22 cellular contexts compared by ENCODE assay signal in the genomic region with DNA sequence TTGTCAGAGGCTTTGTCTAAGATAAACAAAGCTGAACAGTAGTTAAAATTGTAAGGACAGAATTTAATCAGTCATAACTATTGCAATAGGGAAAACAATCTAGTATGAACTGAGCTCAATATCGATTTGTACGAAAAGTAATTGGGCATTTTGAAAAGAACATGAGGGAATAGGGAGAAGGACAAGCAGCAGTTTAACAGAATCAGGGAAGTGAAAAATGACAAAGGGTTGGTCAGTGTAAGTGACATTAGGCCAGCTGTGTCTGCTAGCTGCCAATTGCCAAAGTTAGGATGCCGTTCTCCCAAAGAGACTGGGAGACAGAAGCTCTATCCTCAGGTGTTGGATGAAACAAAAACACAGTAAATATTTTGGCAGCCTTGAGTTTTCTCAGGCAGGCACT. TPM values are rescaled to one million over a fixed set of nuclear protein-coding genes. Genes with fewer than 3 reads are reported as not detected.
"Had no signal": no experiment of that assay in that cellular context is flagged by ENCODE, and none has a peak within 500 bp of the region (broad histone marks: within the 10 kb centered on the region; RNA-seq: fewer than 3 reads in every experiment).

No MANE protein-coding gene starts in this region.

- H3K27ac ChIP-seq: PC-9 had no signal

- H3K36me3 Mint-ChIP-seq: brain had no signal

- H3K9me3 Mint-ChIP-seq: activated CD4-positive, alpha-beta memory T cell treated with anti-CD3 and anti-CD28 coated beads, Interleukin-2, amount 10 ng/mL, durations not matched to agents 7 days and 5 days; activated naive CD4-positive, alpha-beta T cell treated with anti-CD3 and anti-CD28 coated beads, Interleukin-2, amount 50 U/mL, for 72 hours; activated naive CD8-positive, alpha-beta T cell treated with anti-CD3 and anti-CD28 coated beads, Interleukin-2, amount 50 U/mL, for 24 hours; activated T-cell treated with anti-CD3 and anti-CD28 coated beads, Interleukin-2, amount 50 U/mL, for 72 hours had no signal

- ATAC-seq: activated CD4-positive, alpha-beta T cell treated with anti-CD3 and anti-CD28 coated beads for 36 hours; activated naive CD4-positive, alpha-beta T cell treated with anti-CD3 and anti-CD28 coated beads, Interleukin-2, amount 50 U/mL, for 72 hours; activated naive CD8-positive, alpha-beta T cell treated with anti-CD3 and anti-CD28 coated beads, Interleukin-2, amount 50 U/mL, for 24 hours; activated T-cell treated with anti-CD3 and anti-CD28 coated beads, Interleukin-2, amount 50 U/mL, for 72 hours; T-helper 17 cell had no signal

- H3K27ac Mint-ChIP-seq: activated CD4-positive, alpha-beta memory T cell treated with anti-CD3 and anti-CD28 coated beads, Interleukin-2, amount 10 ng/mL, durations not matched to agents 7 days and 5 days; activated CD4-positive, alpha-beta T cell treated with anti-CD3 and anti-CD28 coated beads for 36 hours; activated naive CD4-positive, alpha-beta T cell treated with anti-CD3 and anti-CD28 coated beads, Interleukin-2, amount 50 U/mL, for 72 hours; activated naive CD8-positive, alpha-beta T cell treated with anti-CD3 and anti-CD28 coated beads, Interleukin-2, amount 50 U/mL, for 24 hours; activated T-cell treated with anti-CD3 and anti-CD28 coated beads, Interleukin-2, amount 50 U/mL, for 72 hours; brain; T-helper 17 cell had no signal

- H3K4me3 Mint-ChIP-seq: activated CD4-positive, alpha-beta memory T cell treated with anti-CD3 and anti-CD28 coated beads, Interleukin-2, amount 10 ng/mL, durations not matched to agents 7 days and 5 days; activated CD4-positive, alpha-beta T cell treated with anti-CD3 and anti-CD28 coated beads for 36 hours; activated naive CD8-positive, alpha-beta T cell treated with anti-CD3 and anti-CD28 coated beads, Interleukin-2, amount 50 U/mL, for 24 hours; activated T-cell treated with anti-CD3 and anti-CD28 coated beads, Interleukin-2, amount 50 U/mL, for 72 hours; brain; T-helper 17 cell had no signal

- DNase-seq: activated CD4-positive, alpha-beta memory T cell treated with anti-CD3 and anti-CD28 coated beads, Interleukin-2, amount 10 ng/mL, durations not matched to agents 7 days and 5 days; activated CD4-positive, alpha-beta T cell treated with anti-CD3 and anti-CD28 coated beads for 36 hours; activated CD4-positive, alpha-beta T cell treated with anti-CD3 and anti-CD28 coated beads, Interleukin-2, amount 50 U/mL, for 1 hour; activated CD4-positive, CD25-positive, alpha-beta regulatory T cell; activated naive CD8-positive, alpha-beta T cell treated with anti-CD3 and anti-CD28 coated beads, Interleukin-2, amount 50 U/mL, for 24 hours; activated T-cell treated with anti-CD3 and anti-CD28 coated beads, Interleukin-2, amount 50 U/mL, for 72 hours; amniotic stem cell; Kasumi-1; KBM-7; NCI-H1105 treated with DMSO at 0.1 percent for 48 hours; NCI-H1436 treated with DMSO at 0.1 percent for 48 hours; NCI-H187; NCI-H2081; NCI-H510A treated with DMSO at 0.1 percent for 48 hours; PC-9; SIG-M5; T-helper 17 cell; T-helper 9 cell had no signal

- H3K27me3 Mint-ChIP-seq: activated CD4-positive, alpha-beta memory T cell treated with anti-CD3 and anti-CD28 coated beads, Interleukin-2, amount 10 ng/mL, durations not matched to agents 7 days and 5 days; activated CD4-positive, alpha-beta T cell treated with anti-CD3 and anti-CD28 coated beads for 36 hours; activated naive CD8-positive, alpha-beta T cell treated with anti-CD3 and anti-CD28 coated beads, Interleukin-2, amount 50 U/mL, for 24 hours had no signal

RNA-seq across cellular contexts. Expression of gene ACSBG1, which starts 26.7 kb away (rescaled TPM):
- total RNA-seq: activated CD4-positive, alpha-beta memory T cell treated with anti-CD3 and anti-CD28 coated beads, Interleukin-2, amount 10 ng/mL, durations not matched to agents 7 days and 5 days; activated CD8-positive, alpha-beta memory T cell treated with anti-CD3 and anti-CD28 coated beads for 36 hours; activated naive CD4-positive, alpha-beta T cell treated with anti-CD3 and anti-CD28 coated beads, Interleukin-2, amount 50 U/mL, for 72 hours; astrocyte had no signal
